In genomic region chr16:4700997-4701743, GRCh38 we compare ENCODE assay signal across 1 cellular context.
TF ChIP-seq lines count a peak whose summit lies in the region.

No MANE protein-coding gene starts in this region.

TF ChIP-seq in K562, 482 proteins besides CTCF, POLR2A, EP300 and RAD21:
- TF ChIP-seq C11orf30 (IDR thresholded peaks at IDR 0.05; ENCODE audit: low read depth) (no peak), RBM17 (IDR thresholded peaks at IDR 0.05; ENCODE audit: borderline replicate concordance, low read depth, low read length) (no peak), ZBTB33 (CRISPR knock-in tag; IDR thresholded peaks at IDR 0.05) (peak; percentile 58; the same call in 1 of the 2 replicates)
- TF ChIP-seq, protein P1, sequence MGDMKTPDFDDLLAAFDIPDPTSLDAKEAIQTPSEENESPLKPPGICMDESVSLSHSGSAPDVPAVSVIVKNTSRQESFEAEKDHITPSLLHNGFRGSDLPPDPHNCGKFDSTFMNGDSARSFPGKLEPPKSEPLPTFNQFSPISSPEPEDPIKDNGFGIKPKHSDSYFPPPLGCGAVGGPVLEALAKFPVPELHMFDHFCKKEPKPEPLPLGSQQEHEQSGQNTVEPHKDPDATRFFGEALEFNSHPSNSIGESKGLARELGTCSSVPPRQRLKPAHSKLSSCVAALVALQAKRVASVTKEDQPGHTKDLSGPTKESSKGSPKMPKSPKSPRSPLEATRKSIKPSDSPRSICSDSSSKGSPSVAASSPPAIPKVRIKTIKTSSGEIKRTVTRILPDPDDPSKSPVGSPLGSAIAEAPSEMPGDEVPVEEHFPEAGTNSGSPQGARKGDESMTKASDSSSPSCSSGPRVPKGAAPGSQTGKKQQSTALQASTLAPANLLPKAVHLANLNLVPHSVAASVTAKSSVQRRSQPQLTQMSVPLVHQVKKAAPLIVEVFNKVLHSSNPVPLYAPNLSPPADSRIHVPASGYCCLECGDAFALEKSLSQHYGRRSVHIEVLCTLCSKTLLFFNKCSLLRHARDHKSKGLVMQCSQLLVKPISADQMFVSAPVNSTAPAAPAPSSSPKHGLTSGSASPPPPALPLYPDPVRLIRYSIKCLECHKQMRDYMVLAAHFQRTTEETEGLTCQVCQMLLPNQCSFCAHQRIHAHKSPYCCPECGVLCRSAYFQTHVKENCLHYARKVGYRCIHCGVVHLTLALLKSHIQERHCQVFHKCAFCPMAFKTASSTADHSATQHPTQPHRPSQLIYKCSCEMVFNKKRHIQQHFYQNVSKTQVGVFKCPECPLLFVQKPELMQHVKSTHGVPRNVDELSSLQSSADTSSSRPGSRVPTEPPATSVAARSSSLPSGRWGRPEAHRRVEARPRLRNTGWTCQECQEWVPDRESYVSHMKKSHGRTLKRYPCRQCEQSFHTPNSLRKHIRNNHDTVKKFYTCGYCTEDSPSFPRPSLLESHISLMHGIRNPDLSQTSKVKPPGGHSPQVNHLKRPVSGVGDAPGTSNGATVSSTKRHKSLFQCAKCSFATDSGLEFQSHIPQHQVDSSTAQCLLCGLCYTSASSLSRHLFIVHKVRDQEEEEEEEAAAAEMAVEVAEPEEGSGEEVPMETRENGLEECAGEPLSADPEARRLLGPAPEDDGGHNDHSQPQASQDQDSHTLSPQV (IDR thresholded peaks at IDR 0.05) = no peak
